9 cellular contexts compared by ENCODE assay signal in the genomic region with DNA sequence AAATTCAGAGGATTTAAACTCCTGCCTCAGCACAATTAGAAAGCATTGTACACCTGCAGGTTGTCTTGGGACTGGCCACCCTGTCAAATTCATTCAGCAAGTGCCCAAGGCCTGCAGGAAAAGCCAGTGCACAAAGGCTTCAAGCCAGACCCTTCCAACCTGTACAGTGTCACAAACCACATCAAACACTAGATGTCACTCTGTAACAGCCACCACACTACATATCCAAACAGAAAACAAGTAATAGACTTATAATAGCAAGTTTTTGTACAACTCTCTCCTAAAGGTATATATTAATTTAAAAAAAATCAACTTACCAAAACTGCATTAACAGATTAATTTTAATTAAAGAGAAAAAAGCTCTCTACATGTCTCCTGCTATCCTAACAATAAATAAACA. TPM values are rescaled to one million over a fixed set of nuclear protein-coding genes. Genes with fewer than 3 reads are reported as not detected.
DNase-seq lines count a peak whose midpoint lies in the region; ATAC-seq and TF ChIP-seq lines count a peak whose summit lies in the region.
"Had no signal": no experiment of that assay in that cellular context is flagged by ENCODE, and none has a peak within 500 bp of the region (broad histone marks: within the 10 kb centered on the region; RNA-seq: fewer than 3 reads in every experiment).

No MANE protein-coding gene starts in this region.

- H3K4me3 Mint-ChIP-seq in T-cell: no peak overlapping the region
- H3K4me3 Mint-ChIP-seq: naive B cell had no signal

- H3K9me3 Mint-ChIP-seq in T-cell: no peaks in the 10 kb centered on the region
- H3K9me3 Mint-ChIP-seq: naive B cell had no signal

- CTCF ChIA-PET in T-cell (lab: Charles Lee): no interaction called here

- peaks cover 15% of the 10 kb centered on the region for H3K36me3 Mint-ChIP-seq in T-cell
- H3K36me3 Mint-ChIP-seq: naive B cell had no signal

- no peak overlapping the region for H3K4me3 ChIP-seq in gastrocnemius medialis

- H3K36me3 ChIP-seq in gastrocnemius medialis: no peaks in the 10 kb centered on the region

- POLR2A ChIA-PET in T-cell (lab: Charles Lee): no interaction called here

- in situ Hi-C loops in gastrocnemius medialis (cut with MboI; ENCODE audit: low sequenced_read_pairs in 4 of 4): loop anchor here (5.0 kb wide), 2 partner anchors 158 to 163 kb away; no protein-coding TSS in a partner anchor

- DNase-seq in ELR (ENCODE audit: low read depth) (peak; percentile 25), NCI-H1417 (lab: John Stamatoyannopoulos, UW) (peak; percentile 4 to 79 (median 37)), T-cell (no peak), Right ventricle myocardium superior (no peak), gastrocnemius medialis (no peak), NCI-H524 treated with DMSO at 0.1 percent for 48 hours (lab: John Stamatoyannopoulos, UW) (no peak)
- DNase-seq in activated CD4-positive, alpha-beta T cell treated with anti-CD3 and anti-CD28 coated beads for 1 hour: no peak
- DNase-seq: naive B cell had no signal

- peak overlapping the region; percentile 48 to 70 (median 66) for H3K27ac ChIP-seq in gastrocnemius medialis

- H3K9me3 ChIP-seq in gastrocnemius medialis: no peaks in the 10 kb centered on the region

- ATAC-seq in GM21737 (IDR thresholded peaks at IDR 0.05; ENCODE audit: unreplicated experiment): peak; percentile 56
- ATAC-seq in T-cell (replicated peaks in 1 of 4): peak in 3 of 4 experiments; percentile 51 to 55 (median 55)
- peak; percentile 85 for ATAC-seq in Right ventricle myocardium superior (ENCODE audit: poor library complexity)
- peak; percentile 90 for ATAC-seq in gastrocnemius medialis

- no peaks in the 10 kb centered on the region for H3K27me3 ChIP-seq in gastrocnemius medialis

- H3K27me3 Mint-ChIP-seq in T-cell: no peaks in the 10 kb centered on the region
- H3K27me3 Mint-ChIP-seq: naive B cell had no signal

- no peak overlapping the region for H3K27ac Mint-ChIP-seq in T-cell
- H3K27ac Mint-ChIP-seq: naive B cell had no signal

- peaks cover 35 to 54% (median 35%) of the 10 kb centered on the region in 3 donors for H3K4me1 Mint-ChIP-seq in T-cell

- H3K4me1 ChIP-seq in gastrocnemius medialis: peaks cover 42 to 49% of the 10 kb centered on the region in 2 donors

- peak; percentile 37 to 78 (median 61) for TF ChIP-seq CTCF in gastrocnemius medialis (IDR thresholded peaks at IDR 0.05 in 4 of 5, conservative IDR thresholded peaks at IDR 0.05 in 1 of 5)

- intact Hi-C loops in Right ventricle myocardium superior (cut with DNase I) (no loop called here), gastrocnemius medialis (cut with DNase I; ENCODE audit: low total_unique reads) (loop anchor here (1.0 to 2.0 kb wide), 2 partner anchors 116 to 161 kb away; no protein-coding TSS in a partner anchor)

- TF ChIP-seq POLR2A in gastrocnemius medialis (IDR thresholded peaks at IDR 0.05): no peak

RNA-seq across cellular contexts. Expression of a gene that starts 47.6 kb away (rescaled TPM):
- total RNA-seq in T-cell (10 to 100 TPM; 28.0 to 36.1 (median 31.7) TPM), Right ventricle myocardium superior (15.5 TPM), gastrocnemius medialis (10 to 100 TPM; 43.2 to 56.9 (median 52.0) TPM)

Comparison
In these comparisons a context has a peak if more than half of its experiments do, and no peak if none do; other contexts are left out.
1. DNase-seq: peak in ELR (single experiment) and NCI-H1417 (3 of 3); none in T-cell (0 of 34), Right ventricle myocardium superior (single experiment), gastrocnemius medialis (0 of 2), NCI-H524 treated with DMSO at 0.1 percent for 48 hours (single experiment) and activated CD4-positive, alpha-beta T cell treated with anti-CD3 and anti-CD28 coated beads for 1 hour (single experiment).
2. Peak in every context shown above with its lines, with median percentiles within 50 percentile points of each other: ATAC-seq.